Comparison of ENCODE assay signal across 9 cellular contexts in genomic region chr5:109413463-109413862, GRCh38. TPM values are rescaled to one million over a fixed set of nuclear protein-coding genes. Genes with fewer than 3 reads are reported as not detected.
DNase-seq lines count a peak whose midpoint lies in the region; ATAC-seq and TF ChIP-seq lines count a peak whose summit lies in the region.
"Had no signal": no experiment of that assay in that cellular context is flagged by ENCODE, and none has a peak within 500 bp of the region (broad histone marks: within the 10 kb centered on the region; RNA-seq: fewer than 3 reads in every experiment).

No MANE protein-coding gene starts in this region.

- no peak overlapping the region for H2BK5ac ChIP-seq in neuronal stem cell (ENCODE audit: low read length)

- H3K4me1 ChIP-seq in neuronal stem cell (ENCODE audit: control insufficient read depth in 2 of 2, insufficient read depth in 1 of 2, low read depth in 1 of 2, low read length in 2 of 2) = peaks cover 6 to 12% of the 10 kb centered on the region in 2 donors

- no peaks in the 10 kb centered on the region for H3K36me3 ChIP-seq in neuronal stem cell (replicated peaks in 1 of 2; ENCODE audit: control insufficient read depth in 2 of 2, insufficient read depth in 2 of 2, low read length in 2 of 2)

- H2AK5ac ChIP-seq in neuronal stem cell (ENCODE audit: low read depth, low read length) = no peak overlapping the region

- H2BK120ac ChIP-seq in neuronal stem cell (ENCODE audit: low read depth, low read length) = no peak overlapping the region

- no peaks in the 10 kb centered on the region for H3K27me3 ChIP-seq in neuronal stem cell (ENCODE audit: control insufficient read depth in 3 of 3, insufficient read depth in 3 of 3, low read depth in 1 of 3, low read length in 3 of 3)

- no peak overlapping the region for H3K14ac ChIP-seq in neuronal stem cell (ENCODE audit: low read length)

- no peak overlapping the region for H4K8ac ChIP-seq in neuronal stem cell (ENCODE audit: low read depth, low read length)

- no peak overlapping the region for H3K4me3 ChIP-seq in epithelial cell of proximal tubule (ENCODE audit: low read depth, low read length)
- H3K4me3 ChIP-seq in neuronal stem cell (ENCODE audit: low read length in 2 of 2) = no peak overlapping the region
- H3K4me3 ChIP-seq: mucosa of descending colon had no signal

- H2BK15ac ChIP-seq in neuronal stem cell (ENCODE audit: low read length) = no peak overlapping the region

- no peak overlapping the region for H3K9ac ChIP-seq in neuronal stem cell (ENCODE audit: low read depth, low read length, poor library complexity)

- H3K79me1 ChIP-seq in neuronal stem cell (ENCODE audit: low read depth, low read length) = peaks cover 2% of the 10 kb centered on the region

- peak overlapping the region; percentile 70 for H3K27ac ChIP-seq in neuronal stem cell (replicated peaks; ENCODE audit: low read length)

- no peak overlapping the region for H3K23ac ChIP-seq in neuronal stem cell (ENCODE audit: low read depth, low read length, poor library complexity)

- H2BK12ac ChIP-seq in neuronal stem cell (ENCODE audit: low read length) = no peak overlapping the region

- no peak for TF ChIP-seq CTCF in epithelial cell of proximal tubule (conservative IDR thresholded peaks at IDR 0.05; ENCODE audit: low read depth, low read length)

- peak overlapping the region; percentile 16 for H2AFZ ChIP-seq in neuronal stem cell (ENCODE audit: low read length)

- H3K18ac ChIP-seq in neuronal stem cell (ENCODE audit: low read length) = no peak overlapping the region

- H3K4me2 ChIP-seq in neuronal stem cell (ENCODE audit: insufficient read depth, low read length, poor library complexity, severe bottlenecking) = no peak overlapping the region

- ATAC-seq in GM21619 (IDR thresholded peaks at IDR 0.05; ENCODE audit: unreplicated experiment) = no peak
- ATAC-seq in GM18519 (IDR thresholded peaks at IDR 0.05; ENCODE audit: low FRiP score, unreplicated experiment) = no peak
- ATAC-seq: mucosa of descending colon had no signal

- H3K4ac ChIP-seq in neuronal stem cell (ENCODE audit: low read length) = no peak overlapping the region

- H4K91ac ChIP-seq in neuronal stem cell (ENCODE audit: low read depth, low read length, poor library complexity) = no peak overlapping the region

- peaks cover 2 to 30% of the 10 kb centered on the region in 2 donors for H3K9me3 ChIP-seq in neuronal stem cell (replicated peaks in 1 of 2; ENCODE audit: control insufficient read depth in 2 of 2, insufficient read depth in 1 of 2, low read depth in 1 of 2, low read length in 2 of 2)
- H3K9me3 ChIP-seq: mucosa of descending colon had no signal

- peak; percentile 22 for DNase-seq in EL
- peak; percentile 7 for DNase-seq in NCI-H2196 treated with DMSO at 0.1 percent for 48 hours (lab: John Stamatoyannopoulos, UW; ENCODE audit: unreplicated experiment)
- DNase-seq in epithelial cell of proximal tubule (ENCODE audit: low read depth) = peak; percentile 67
- DNase-seq in neuronal stem cell (ENCODE audit: low spot score) = peak; percentile 39
- DNase-seq in stimulated activated CD4-positive, alpha-beta T cell treated with anti-CD3 and anti-CD28 coated beads, Interleukin-2, amount 100 ng/mL, for 24 hours = no peak
- DNase-seq in NCI-H2171 treated with DMSO at 0.1 percent for 48 hours (lab: John Stamatoyannopoulos, UW) = no peak

RNA-seq across cellular contexts. Expression of gene PJA2, which starts 3.7 kb away (rescaled TPM):
- total RNA-seq in epithelial cell of proximal tubule = 24.7 and 42.3 TPM in 2 replicates
- polyA plus RNA-seq in neuronal stem cell (2013, experiment 1 of 2) = 50.4 TPM
- polyA plus RNA-seq in neuronal stem cell (2013, experiment 2 of 2) = 51.3 TPM

Comparison
In these comparisons a context has a peak if more than half of its experiments do, and no peak if none do; other contexts are left out.
1. DNase-seq: peak in EL (single experiment), NCI-H2196 treated with DMSO at 0.1 percent for 48 hours (single experiment), epithelial cell of proximal tubule (single experiment) and neuronal stem cell (single experiment); none in stimulated activated CD4-positive, alpha-beta T cell treated with anti-CD3 and anti-CD28 coated beads, Interleukin-2, amount 100 ng/mL, for 24 hours (0 of 2) and NCI-H2171 treated with DMSO at 0.1 percent for 48 hours (single experiment).